ENCODE assay signal across 14 cellular contexts in the genomic region with DNA sequence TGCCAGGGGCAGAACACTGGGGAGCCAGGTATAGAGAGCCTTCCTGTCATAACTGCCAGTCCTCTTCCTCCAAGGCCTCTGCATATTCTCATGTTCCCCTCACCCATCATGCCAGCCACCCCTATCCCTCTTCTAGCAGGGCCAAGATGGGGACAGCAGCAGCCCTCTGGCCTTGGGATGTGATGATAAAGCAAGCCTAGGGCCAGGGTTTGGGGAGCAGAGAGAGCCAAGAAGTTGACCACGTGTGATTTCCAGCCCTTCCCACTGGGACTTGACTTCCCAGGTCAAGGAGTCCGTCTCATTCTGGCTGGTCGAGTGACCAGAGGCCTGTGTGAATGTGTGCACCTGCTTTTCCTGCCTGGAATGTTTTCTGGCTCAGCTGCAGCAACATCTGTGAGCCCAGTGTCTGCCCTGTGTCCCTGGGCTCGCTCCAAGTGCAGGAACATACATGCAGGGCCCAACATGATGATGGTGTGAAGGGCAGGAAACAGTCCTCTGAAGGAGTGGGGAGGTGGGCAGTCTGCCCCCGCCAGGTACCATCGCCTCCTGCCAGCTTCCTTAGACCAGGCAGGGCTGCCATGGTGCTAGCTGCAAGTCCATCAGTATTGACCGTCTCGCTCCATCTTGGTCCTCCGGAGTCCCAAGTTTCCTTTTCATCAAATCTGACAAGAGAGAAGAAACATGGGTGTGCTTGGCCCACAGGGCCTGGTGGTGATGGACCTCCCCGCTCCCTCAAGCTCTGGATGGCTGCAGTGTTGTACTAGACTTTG. TPM values are rescaled to one million over a fixed set of nuclear protein-coding genes. Genes with fewer than 3 reads are reported as not detected.
DNase-seq lines count a peak whose midpoint lies in the region; ATAC-seq, FAIRE-seq and TF ChIP-seq lines count a peak whose summit lies in the region.
"Had no signal": no experiment of that assay in that cellular context is flagged by ENCODE, and none has a peak within 500 bp of the region (broad histone marks: within the 10 kb centered on the region; RNA-seq: fewer than 3 reads in every experiment).

No MANE protein-coding gene starts in this region.

- H3K36me3 ChIP-seq in astrocyte (ENCODE audit: insufficient read depth, low read length) (peaks cover 5% of the 10 kb centered on the region), upper lobe of left lung (peaks cover 0 to 48% (median 20%) of the 10 kb centered on the region in 4 donors)
- peaks cover 0 to 45% (median 0%) of the 10 kb centered on the region in 3 experiments for H3K36me3 ChIP-seq in naive thymus-derived CD4-positive, alpha-beta T cell (ENCODE audit: control insufficient read depth in 2 of 3, insufficient read depth in 3 of 3, low read length in 3 of 3)

- no peak for TF ChIP-seq POLR2A in upper lobe of left lung (IDR thresholded peaks at IDR 0.05)

- POLR2A ChIA-PET in naive thymus-derived CD4-positive, alpha-beta T cell (lab: Charles Lee) = no interaction called here

- H3K9me3 Mint-ChIP-seq in activated naive CD4-positive, alpha-beta T cell treated with anti-CD3 and anti-CD28 coated beads, Interleukin-2, amount 10 ng/mL, durations not matched to agents 7 days and 5 days = no peaks in the 10 kb centered on the region
- no peaks in the 10 kb centered on the region for H3K9me3 Mint-ChIP-seq in astrocyte (ENCODE audit: unreplicated experiment)
- H3K9me3 Mint-ChIP-seq in naive thymus-derived CD4-positive, alpha-beta T cell = peaks cover 0 to 3% (median 0%) of the 10 kb centered on the region in 11 donors

- CTCF ChIA-PET in activated naive CD4-positive, alpha-beta T cell treated with anti-CD3 and anti-CD28 coated beads, Interleukin-2, amount 10 ng/mL, durations not matched to agents 7 days and 5 days (lab: Charles Lee) = interaction anchor here (1.1 to 9.0 kb wide), 7 partner anchors 9 to 288 kb away, joined by 3 to 127 read pairs (median 5); partner anchors contain the start of gene ANGEL1
- CTCF ChIA-PET in naive thymus-derived CD4-positive, alpha-beta T cell (lab: Charles Lee) = no interaction called here

- H3K27me3 Mint-ChIP-seq in activated naive CD4-positive, alpha-beta T cell treated with anti-CD3 and anti-CD28 coated beads, Interleukin-2, amount 10 ng/mL, durations not matched to agents 7 days and 5 days = no peaks in the 10 kb centered on the region
- peaks cover 5% of the 10 kb centered on the region for H3K27me3 Mint-ChIP-seq in astrocyte (ENCODE audit: low read depth, unreplicated experiment)
- no peaks in the 10 kb centered on the region for H3K27me3 Mint-ChIP-seq in naive thymus-derived CD4-positive, alpha-beta T cell

- intact Hi-C loops in naive thymus-derived CD4-positive, alpha-beta T cell (cut with micrococcal nuclease) = loop anchor here in 1 of 2 donors (1.0 kb wide), 1 partner anchor 14 kb away; no protein-coding TSS in a partner anchor

- H4K20me1 ChIP-seq in astrocyte (ENCODE audit: insufficient read depth, low read length) = peaks cover 5% of the 10 kb centered on the region

- no peaks in the 10 kb centered on the region for H3K9me3 ChIP-seq in astrocyte (ENCODE audit: insufficient read depth, low read depth, low read length)
- H3K9me3 ChIP-seq in naive thymus-derived CD4-positive, alpha-beta T cell (ENCODE audit: control insufficient read depth in 2 of 3, low read length in 3 of 3) = no peaks in the 10 kb centered on the region
- H3K9me3 ChIP-seq in upper lobe of left lung = no peaks in the 10 kb centered on the region
- H3K9me3 ChIP-seq: thyroid gland had no signal

- H3K4me3 ChIP-seq in astrocyte (ENCODE audit: insufficient read depth, low read depth, low read length) = no peak overlapping the region
- no peak overlapping the region for H3K4me3 ChIP-seq in naive thymus-derived CD4-positive, alpha-beta T cell (ENCODE audit: low read length)
- H3K4me3 ChIP-seq in upper lobe of left lung = no peak overlapping the region
- H3K4me3 ChIP-seq: thyroid gland had no signal

- no peak for TF ChIP-seq EP300 in upper lobe of left lung (IDR thresholded peaks at IDR 0.05)

- no peak overlapping the region for H3K27ac ChIP-seq in astrocyte (ENCODE audit: low read depth, low read length)
- H3K27ac ChIP-seq in naive thymus-derived CD4-positive, alpha-beta T cell (ENCODE audit: low read depth, low read length) = no peak overlapping the region
- H3K27ac ChIP-seq in upper lobe of left lung = peak overlapping the region; percentile 24 to 68 (median 46)
- H3K27ac ChIP-seq: thyroid gland had no signal

- FAIRE-seq in astrocyte (lab: Jason Lieb, UNC) = no peak

- no peaks in the 10 kb centered on the region for H3K79me2 ChIP-seq in astrocyte (ENCODE audit: insufficient read depth, low read length)

- TF ChIP-seq CTCF in astrocyte (IDR thresholded peaks at IDR 0.05; ENCODE audit: insufficient read depth, low read depth, low read length) = no peak
- TF ChIP-seq CTCF in upper lobe of left lung (IDR thresholded peaks at IDR 0.05) = no peak

- H3K4me1 ChIP-seq in astrocyte (ENCODE audit: insufficient read depth, low read length) (peaks cover 14% of the 10 kb centered on the region), upper lobe of left lung (peaks cover 16 to 36% (median 29%) of the 10 kb centered on the region in 4 donors)
- H3K4me1 ChIP-seq in naive thymus-derived CD4-positive, alpha-beta T cell (ENCODE audit: control insufficient read depth in 2 of 2, insufficient read depth in 2 of 2, low read length in 2 of 2) = peaks cover 0 to 6% of the 10 kb centered on the region in 2 donors
- H3K4me1 ChIP-seq: thyroid gland had no signal

- H3K27me3 ChIP-seq in astrocyte (ENCODE audit: insufficient read depth, low read length) (no peaks in the 10 kb centered on the region), upper lobe of left lung (no peaks in the 10 kb centered on the region)
- H3K27me3 ChIP-seq in naive thymus-derived CD4-positive, alpha-beta T cell (ENCODE audit: control insufficient read depth in 2 of 2, insufficient read depth in 2 of 2, low read length in 2 of 2) = no peaks in the 10 kb centered on the region
- H3K27me3 ChIP-seq: thyroid gland had no signal

- no peak overlapping the region for H3K9ac ChIP-seq in astrocyte (ENCODE audit: low read length)

- no peak for DNase-seq in activated naive CD4-positive, alpha-beta T cell treated with anti-CD3 and anti-CD28 coated beads, Interleukin-2, amount 10 ng/mL, durations not matched to agents 7 days and 5 days
- DNase-seq in activated naive CD4-positive, alpha-beta T cell treated with anti-CD3 and anti-CD28 coated beads, Interleukin-2, amount 50 U/mL, for 16 hours = no peak
- no peak for DNase-seq in astrocyte (ENCODE audit: low read depth)
- no peak for DNase-seq in naive thymus-derived CD4-positive, alpha-beta T cell
- DNase-seq in upper lobe of left lung = no peak
- no peak for DNase-seq in DMS53 treated with DMSO at 0.1 percent for 48 hours (lab: John Stamatoyannopoulos, UW; ENCODE audit: unreplicated experiment)
- no peak for DNase-seq in NCI-H2029 (lab: John Stamatoyannopoulos, UW)
- no peak for DNase-seq in mesenteric fat pad (ENCODE audit: low spot score)
- DNase-seq: effector memory CD4-positive, alpha-beta T cell; NCI-H226; thyroid gland had no signal

- no peak overlapping the region for H3K4me3 Mint-ChIP-seq in activated naive CD4-positive, alpha-beta T cell treated with anti-CD3 and anti-CD28 coated beads, Interleukin-2, amount 10 ng/mL, durations not matched to agents 7 days and 5 days
- H3K4me3 Mint-ChIP-seq in astrocyte (ENCODE audit: unreplicated experiment) = no peak overlapping the region
- H3K4me3 Mint-ChIP-seq in naive thymus-derived CD4-positive, alpha-beta T cell = peak overlapping the region in 1 of 10 donors; percentile 67

- 81 to 89% methylated on average over 9 to 10 of the region's 10 CpGs for WGBS in upper lobe of left lung, 2 donors

- peaks cover 4% of the 10 kb centered on the region for H3K36me3 Mint-ChIP-seq in activated naive CD4-positive, alpha-beta T cell treated with anti-CD3 and anti-CD28 coated beads, Interleukin-2, amount 10 ng/mL, durations not matched to agents 7 days and 5 days
- H3K36me3 Mint-ChIP-seq in astrocyte (ENCODE audit: low read depth, unreplicated experiment) = peaks cover 12% of the 10 kb centered on the region
- H3K36me3 Mint-ChIP-seq in naive thymus-derived CD4-positive, alpha-beta T cell = peaks cover 0 to 34% (median 14%) of the 10 kb centered on the region in 5 donors

- no peak for ATAC-seq in naive thymus-derived CD4-positive, alpha-beta T cell
- ATAC-seq in upper lobe of left lung (ENCODE audit: low FRiP score in 2 of 2) = no peak
- ATAC-seq: Panc1 had no signal

- no peak overlapping the region for H2AFZ ChIP-seq in astrocyte (ENCODE audit: low read depth, low read length)

- peak overlapping the region; percentile 84 for H3K27ac Mint-ChIP-seq in activated naive CD4-positive, alpha-beta T cell treated with anti-CD3 and anti-CD28 coated beads, Interleukin-2, amount 10 ng/mL, durations not matched to agents 7 days and 5 days
- peak overlapping the region; percentile 41 for H3K27ac Mint-ChIP-seq in astrocyte (ENCODE audit: unreplicated experiment)
- H3K27ac Mint-ChIP-seq in naive thymus-derived CD4-positive, alpha-beta T cell = peak overlapping the region in 8 of 9 donors; percentile 40 to 90 (median 74)

- no peak overlapping the region for H3K4me2 ChIP-seq in astrocyte (ENCODE audit: low read length)

- peaks cover 38% of the 10 kb centered on the region for H3K4me1 Mint-ChIP-seq in activated naive CD4-positive, alpha-beta T cell treated with anti-CD3 and anti-CD28 coated beads, Interleukin-2, amount 10 ng/mL, durations not matched to agents 7 days and 5 days
- peaks cover 20% of the 10 kb centered on the region for H3K4me1 Mint-ChIP-seq in astrocyte (ENCODE audit: low read depth, unreplicated experiment)
- H3K4me1 Mint-ChIP-seq in naive thymus-derived CD4-positive, alpha-beta T cell = peaks cover 10 to 47% (median 15%) of the 10 kb centered on the region in 7 donors

RNA-seq across cellular contexts. Expression of gene VASH1, which starts 21.0 kb away (rescaled TPM):
- 13.6 and 23.6 TPM in 2 replicates for total RNA-seq in astrocyte
- total RNA-seq in naive thymus-derived CD4-positive, alpha-beta T cell = 10 to 100 TPM in 1 of 5 experiments, 1 to 10 TPM in 4; 1.1 to 18.2 (median 5.6) TPM
- under 1 TPM; 0.52 to 0.54 TPM for polyA plus RNA-seq in naive thymus-derived CD4-positive, alpha-beta T cell
- 10 to 100 TPM; 12.0 to 53.5 (median 28.2) TPM for total RNA-seq in upper lobe of left lung
- total RNA-seq in mesenteric fat pad = 12.9 TPM

RNA-seq across cellular contexts. Expression of gene ANGEL1, which starts 30.4 kb away (rescaled TPM):
- total RNA-seq in astrocyte (12.7 and 15.0 TPM in 2 replicates), upper lobe of left lung (10 to 100 TPM; 13.8 to 35.6 (median 23.6) TPM), mesenteric fat pad (21.9 TPM)
- total RNA-seq in naive thymus-derived CD4-positive, alpha-beta T cell = 10 to 100 TPM; 14.5 to 37.6 (median 19.9) TPM
- polyA plus RNA-seq in naive thymus-derived CD4-positive, alpha-beta T cell = 10 to 100 TPM; 28.3 to 28.9 TPM

RNA-seq across cellular contexts. Expression of gene LRRC74A, which starts 43.9 kb away (rescaled TPM):
- not detected in 2 replicates for total RNA-seq in astrocyte
- total RNA-seq in naive thymus-derived CD4-positive, alpha-beta T cell = not detected
- not detected for polyA plus RNA-seq in naive thymus-derived CD4-positive, alpha-beta T cell
- total RNA-seq in upper lobe of left lung = not detected
- not detected for total RNA-seq in mesenteric fat pad
- total RNA-seq: G401, lung microvascular endothelial cell, thyroid gland had no signal

Comparison
In these comparisons a context has a peak if more than half of its experiments do, and no peak if none do; other contexts are left out.
1. H3K27ac ChIP-seq: peak in upper lobe of left lung (4 of 4); none in astrocyte (single experiment) and naive thymus-derived CD4-positive, alpha-beta T cell (single experiment).
2. Peak in every context shown above with its lines, with median percentiles within 50 percentile points of each other: H3K27ac Mint-ChIP-seq.